In the genomic region with DNA sequence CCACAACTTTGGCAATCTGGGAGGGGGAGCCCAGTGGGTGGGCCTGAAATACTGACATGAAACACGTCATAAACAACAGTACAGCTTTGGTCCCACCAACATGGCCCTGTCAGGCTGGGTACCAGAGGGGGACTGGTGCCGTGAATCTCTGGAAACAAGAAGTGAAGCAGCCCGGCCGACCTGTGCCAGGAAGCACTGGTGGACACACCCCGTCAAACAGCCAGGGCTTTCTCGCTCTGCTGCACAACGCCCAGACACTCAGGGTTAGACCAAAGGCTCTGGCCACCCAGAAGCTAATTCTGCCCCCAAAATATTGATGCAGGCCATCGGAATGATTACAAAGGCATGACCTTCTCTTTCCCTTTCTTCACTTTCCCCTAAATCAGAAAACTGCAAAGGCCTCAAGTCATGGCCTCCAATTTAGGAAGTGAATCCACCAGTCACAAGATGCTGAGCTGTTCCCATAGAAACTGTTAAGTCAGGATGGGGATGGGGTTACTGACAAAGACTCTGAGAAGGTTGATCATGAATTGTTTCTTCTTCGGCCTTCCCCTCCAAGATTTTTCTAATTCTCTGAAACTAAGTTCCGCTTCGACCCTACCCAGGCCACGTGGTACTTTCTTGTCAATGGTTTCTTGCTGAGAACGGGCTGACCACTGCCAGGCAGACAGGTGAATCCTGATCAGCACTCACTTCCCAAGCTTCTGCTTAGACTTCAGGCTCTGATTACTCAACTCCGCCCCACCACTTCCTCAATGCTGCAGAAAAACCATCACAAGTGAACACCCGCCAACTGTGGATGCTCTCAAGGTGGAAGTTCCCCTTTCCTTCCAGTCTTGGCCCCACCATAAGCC, we compare ENCODE assay signal across 9 cellular contexts. TPM values are rescaled to one million over a fixed set of nuclear protein-coding genes. Genes with fewer than 3 reads are reported as not detected.
DNase-seq lines count a peak whose midpoint lies in the region; ATAC-seq and TF ChIP-seq lines count a peak whose summit lies in the region.
"Had no signal": no experiment of that assay in that cellular context is flagged by ENCODE, and none has a peak within 500 bp of the region (broad histone marks: within the 10 kb centered on the region; RNA-seq: fewer than 3 reads in every experiment).

No MANE protein-coding gene starts in this region.

- no peak overlapping the region for H3K4me3 Mint-ChIP-seq in type B pancreatic cell

- no peaks in the 10 kb centered on the region for H3K9me3 ChIP-seq in heart left ventricle
- H3K9me3 ChIP-seq: SK-N-SH had no signal

- intact Hi-C loops in heart left ventricle (cut with DNase I) (no loop called here), Right ventricle myocardium superior (cut with DNase I) (no loop called here)

- no peak for TF ChIP-seq POLR2A in heart left ventricle (IDR thresholded peaks at IDR 0.05)

- peaks cover under 1 to 56% (median 27%) of the 10 kb centered on the region in 12 donors for H3K4me1 ChIP-seq in heart left ventricle

- H3K27ac ChIP-seq in heart left ventricle (peak overlapping the region in 1 of 12 donors; percentile 82), layer of hippocampus (ENCODE audit: low read depth, low read length) (peak overlapping the region; percentile 6)

- peaks cover 28% of the 10 kb centered on the region for H3K4me1 Mint-ChIP-seq in type B pancreatic cell (ENCODE audit: unreplicated experiment)

- WGBS in heart left ventricle, 4 donors: 70 to 79% (median 74%) methylated on average over 15 of the region's 15 CpGs

- peaks cover 8% of the 10 kb centered on the region for H3K36me3 Mint-ChIP-seq in type B pancreatic cell

- no peaks in the 10 kb centered on the region for H3K9me3 Mint-ChIP-seq in type B pancreatic cell

- peak in 3 of 5 donors; percentile 34 to 54 (median 34) for DNase-seq in heart left ventricle
- DNase-seq in Right ventricle myocardium superior: no peak
- peak; percentile 95 for DNase-seq in SIG-M5 treated with dmso at 0.1 percent for 504 hours (lab: John Stamatoyannopoulos, UW; ENCODE audit: unreplicated experiment)
- DNase-seq in type B pancreatic cell (ENCODE audit: extremely low spot score, unreplicated experiment): no peak
- no peak for DNase-seq in iPS-NIHi7 (ENCODE audit: extremely low spot score)
- no peak for DNase-seq in DMS53 treated with DMSO at 0.1 percent for 48 hours (lab: John Stamatoyannopoulos, UW; ENCODE audit: unreplicated experiment)
- DNase-seq in inferior parietal cortex (ENCODE audit: extremely low spot score): no peak
- DNase-seq: SK-N-SH had no signal

- peak overlapping the region; percentile 26 for H3K27ac Mint-ChIP-seq in type B pancreatic cell

- TF ChIP-seq CTCF in heart left ventricle (IDR thresholded peaks at IDR 0.05) (no peak), type B pancreatic cell (conservative IDR thresholded peaks at IDR 0.05) (no peak)

- ATAC-seq in heart left ventricle (peak; percentile 1 to 51 (median 22)), Right ventricle myocardium superior (ENCODE audit: poor library complexity) (no peak)

- peaks cover 0 to 53% (median 33%) of the 10 kb centered on the region in 9 donors for H3K36me3 ChIP-seq in heart left ventricle

- no peak overlapping the region for H3K4me3 ChIP-seq in heart left ventricle

- H3K27me3 Mint-ChIP-seq in type B pancreatic cell: no peaks in the 10 kb centered on the region

- H3K27me3 ChIP-seq in heart left ventricle: no peaks in the 10 kb centered on the region
- no peaks in the 10 kb centered on the region for H3K27me3 ChIP-seq in layer of hippocampus (ENCODE audit: control insufficient read depth, insufficient read depth, low read length)

RNA-seq across cellular contexts. Expression of a gene that starts 6.7 kb away (rescaled TPM):
- 10 to 100 TPM; 38.1 to 70.2 (median 50.6) TPM for total RNA-seq in heart left ventricle
- polyA plus RNA-seq in heart left ventricle: 10 to 100 TPM; 10.1 to 61.7 TPM
- 46.3 TPM for total RNA-seq in Right ventricle myocardium superior
- 64.5 and 76.1 TPM in 2 replicates for total RNA-seq in type B pancreatic cell (ENCODE audit: low replicate concordance)

RNA-seq across cellular contexts. Expression of a gene that starts 39.4 kb away (rescaled TPM):
- total RNA-seq in heart left ventricle (100 to 1,000 TPM in 1 of 9 donors, 10 to 100 TPM in 8; 28.4 to 128 (median 33.4) TPM), Right ventricle myocardium superior (32.9 TPM), type B pancreatic cell (ENCODE audit: low replicate concordance) (21.2 and 29.7 TPM in 2 replicates)
- polyA plus RNA-seq in heart left ventricle: 10 to 100 TPM; 21.9 to 68.4 TPM

Comparison
In these comparisons a context has a peak if more than half of its experiments do, and no peak if none do; other contexts are left out.
1. DNase-seq: peak in heart left ventricle (3 of 5) and SIG-M5 treated with dmso at 0.1 percent for 504 hours (single experiment); none in Right ventricle myocardium superior (single experiment), type B pancreatic cell (single experiment), iPS-NIHi7 (single experiment), DMS53 treated with DMSO at 0.1 percent for 48 hours (single experiment) and inferior parietal cortex (single experiment).